32 cellular contexts compared by ENCODE assay signal in the genomic region with DNA sequence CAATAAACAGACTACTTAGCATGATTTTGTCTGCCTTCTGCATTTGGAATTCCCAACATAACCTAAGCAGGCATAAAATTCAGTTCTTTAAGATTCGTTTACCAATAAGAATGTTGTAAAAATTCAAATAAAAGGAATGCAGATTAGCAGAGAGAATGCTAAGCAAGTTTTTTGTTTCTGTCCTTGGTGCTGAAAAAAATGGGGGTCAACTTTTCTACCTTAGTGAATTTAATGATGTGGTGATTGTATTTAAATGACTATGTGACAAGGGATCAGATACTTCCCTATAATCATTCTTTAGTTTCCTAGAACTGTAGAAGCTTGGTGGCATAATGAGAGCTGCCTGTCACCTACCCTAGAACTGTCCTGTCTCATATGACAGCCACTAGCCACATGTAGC.
"Had no signal": no experiment of that assay in that cellular context is flagged by ENCODE, and none has a peak within 500 bp of the region (broad histone marks: within the 10 kb centered on the region; RNA-seq: fewer than 3 reads in every experiment).

No MANE protein-coding gene starts in this region.

- H3K4me3 Mint-ChIP-seq: activated CD4-positive, alpha-beta memory T cell treated with anti-CD3 and anti-CD28 coated beads, Interleukin-2, amount 10 ng/mL, durations not matched to agents 7 days and 5 days; activated CD8-positive, alpha-beta memory T cell treated with anti-CD3 and anti-CD28 coated beads, Interleukin-2, amount 10 ng/mL, durations not matched to agents 7 days and 5 days; activated naive CD8-positive, alpha-beta T cell treated with anti-CD3 and anti-CD28 coated beads for 36 hours; activated T-cell treated with anti-CD3 and anti-CD28 coated beads, Interleukin-2, amount 50 U/mL, for 72 hours; activated T-helper 17 cell treated with anti-CD3 and anti-CD28 coated beads, Interleukin-2, amount 50 U/mL, for 72 hours; central memory CD8-positive, alpha-beta T cell had no signal

- H3K27ac ChIP-seq: cardiac muscle cell, PC-9, WERI-Rb-1 had no signal

- H3K27ac Mint-ChIP-seq: activated CD4-positive, alpha-beta memory T cell treated with anti-CD3 and anti-CD28 coated beads, Interleukin-2, amount 10 ng/mL, durations not matched to agents 7 days and 5 days; activated CD8-positive, alpha-beta memory T cell treated with anti-CD3 and anti-CD28 coated beads, Interleukin-2, amount 10 ng/mL, durations not matched to agents 7 days and 5 days; activated naive CD8-positive, alpha-beta T cell treated with anti-CD3 and anti-CD28 coated beads for 36 hours; activated T-cell treated with anti-CD3 and anti-CD28 coated beads, Interleukin-2, amount 50 U/mL, for 72 hours; activated T-helper 17 cell treated with anti-CD3 and anti-CD28 coated beads, Interleukin-2, amount 50 U/mL, for 72 hours had no signal

- ATAC-seq: activated CD8-positive, alpha-beta memory T cell treated with anti-CD3 and anti-CD28 coated beads, Interleukin-2, amount 10 ng/mL, durations not matched to agents 7 days and 5 days; activated T-cell treated with anti-CD3 and anti-CD28 coated beads, Interleukin-2, amount 50 U/mL, for 72 hours; activated T-helper 17 cell treated with anti-CD3 and anti-CD28 coated beads, Interleukin-2, amount 50 U/mL, for 72 hours had no signal

- H3K27me3 Mint-ChIP-seq: activated CD4-positive, alpha-beta memory T cell treated with anti-CD3 and anti-CD28 coated beads, Interleukin-2, amount 10 ng/mL, durations not matched to agents 7 days and 5 days; activated CD8-positive, alpha-beta memory T cell treated with anti-CD3 and anti-CD28 coated beads, Interleukin-2, amount 10 ng/mL, durations not matched to agents 7 days and 5 days; activated naive CD8-positive, alpha-beta T cell treated with anti-CD3 and anti-CD28 coated beads for 36 hours; activated T-helper 17 cell treated with anti-CD3 and anti-CD28 coated beads, Interleukin-2, amount 50 U/mL, for 72 hours; central memory CD8-positive, alpha-beta T cell had no signal

- H3K9me3 ChIP-seq: MG63 had no signal

- H3K4me1 Mint-ChIP-seq: activated CD4-positive, alpha-beta memory T cell treated with anti-CD3 and anti-CD28 coated beads, Interleukin-2, amount 10 ng/mL, durations not matched to agents 7 days and 5 days; activated CD8-positive, alpha-beta memory T cell treated with anti-CD3 and anti-CD28 coated beads, Interleukin-2, amount 10 ng/mL, durations not matched to agents 7 days and 5 days; activated naive CD8-positive, alpha-beta T cell treated with anti-CD3 and anti-CD28 coated beads for 36 hours; activated T-helper 17 cell treated with anti-CD3 and anti-CD28 coated beads, Interleukin-2, amount 50 U/mL, for 72 hours; central memory CD8-positive, alpha-beta T cell had no signal

- H3K4me3 ChIP-seq: cardiac muscle cell, MG63, PC-9 had no signal

- H3K36me3 ChIP-seq: cardiac muscle cell, MG63, WERI-Rb-1 had no signal

- DNase-seq: activated CD4-positive, alpha-beta memory T cell treated with anti-CD3 and anti-CD28 coated beads, Interleukin-2, amount 10 ng/mL, durations not matched to agents 7 days and 5 days; activated CD4-positive, alpha-beta T cell treated with anti-CD3 and anti-CD28 coated beads for 1 hour; activated CD4-positive, alpha-beta T cell treated with anti-CD3 and anti-CD28 coated beads for 48 hours; activated CD4-positive, CD25-positive, alpha-beta regulatory T cell; activated CD8-positive, alpha-beta memory T cell treated with anti-CD3 and anti-CD28 coated beads for 24 hours; activated CD8-positive, alpha-beta memory T cell treated with anti-CD3 and anti-CD28 coated beads, Interleukin-2, amount 10 ng/mL, durations not matched to agents 7 days and 5 days; activated CD8-positive, alpha-beta memory T cell treated with anti-CD3 and anti-CD28 coated beads, Interleukin-2, amount 50 U/mL, for 48 hours; activated effector memory CD4-positive, alpha-beta T cell treated with anti-CD3 and anti-CD28 coated beads, Interleukin-2, amount 50 U/mL, for 16 hours; activated naive CD4-positive, alpha-beta T cell; activated naive CD4-positive, alpha-beta T cell treated with anti-CD3 and anti-CD28 coated beads, Interleukin-2, amount 50 U/mL, for 16 hours; activated naive CD8-positive, alpha-beta T cell treated with anti-CD3 and anti-CD28 coated beads for 36 hours; activated T-cell treated with anti-CD3 and anti-CD28 coated beads, Interleukin-2, amount 50 U/mL, for 72 hours; amniotic stem cell; aorta; MG63; NCI-H1092; NCI-H1436 treated with DMSO at 0.1 percent for 48 hours; NCI-H1694 treated with DMSO at 0.1 percent for 48 hours; NCI-H2029; NCI-H345; NCI-H524 treated with DMSO at 0.1 percent for 48 hours; NK-92 treated with Interleukin-12 subunit alpha and Interleukin-12 subunit beta, amount 100 ng/mL, for 24 hours; PC-9; Right ventricle myocardium superior; SW 1271; T-helper 1 cell; T-helper 2 cell; T-helper 9 cell; WERI-Rb-1 had no signal

- H3K36me3 Mint-ChIP-seq: activated CD8-positive, alpha-beta memory T cell treated with anti-CD3 and anti-CD28 coated beads, Interleukin-2, amount 10 ng/mL, durations not matched to agents 7 days and 5 days; activated naive CD8-positive, alpha-beta T cell treated with anti-CD3 and anti-CD28 coated beads for 36 hours had no signal
